Comparison of ENCODE assay signal across 9 cellular contexts in genomic region chr9:34992376-34992951, GRCh38. TPM values are rescaled to one million over a fixed set of nuclear protein-coding genes. Genes with fewer than 3 reads are reported as not detected.
DNase-seq lines count a peak whose midpoint lies in the region; ATAC-seq and TF ChIP-seq lines count a peak whose summit lies in the region.
"Had no signal": no experiment of that assay in that cellular context is flagged by ENCODE, and none has a peak within 500 bp of the region (broad histone marks: within the 10 kb centered on the region; RNA-seq: fewer than 3 reads in every experiment).

No MANE protein-coding gene starts in this region.

- peaks cover 0 to 17% of the 10 kb centered on the region in 2 donors for H3K36me3 ChIP-seq in gastroesophageal sphincter
- no peaks in the 10 kb centered on the region for H3K36me3 ChIP-seq in effector memory CD4-positive, alpha-beta T cell (ENCODE audit: control insufficient read depth, insufficient read depth, low read length)

- 40% methylated on average over 1 of the region's 16 CpGs; no CpG with 5 or more reads in 1 of the 2 donors for WGBS in gastroesophageal sphincter (ENCODE audit: low coverage in 1 of 2), 2 donors

- DNase-seq in Kasumi-1 (lab: John Stamatoyannopoulos, UW) = peak; percentile 22 to 33
- DNase-seq in activated T-cell treated with anti-CD3 and anti-CD28 coated beads, Interleukin-2, amount 50 U/mL, for 4 hours = peak; percentile 70
- peak; percentile 85 for DNase-seq in skeletal muscle cell (ENCODE audit: low read depth)
- DNase-seq in effector memory CD4-positive, alpha-beta T cell = no peak

- H3K4me1 Mint-ChIP-seq in activated T-cell treated with anti-CD3 and anti-CD28 coated beads, Interleukin-2, amount 50 U/mL, for 4 hours (ENCODE audit: low read depth) = peaks cover 55% of the 10 kb centered on the region

- peak; percentile 23 to 29 for ATAC-seq in activated T-cell treated with anti-CD3 and anti-CD28 coated beads, Interleukin-2, amount 50 U/mL, for 4 hours
- ATAC-seq in gastroesophageal sphincter (no peak), GM19455 (IDR thresholded peaks at IDR 0.05; ENCODE audit: unreplicated experiment) (no peak), HG02840 (IDR thresholded peaks at IDR 0.05; ENCODE audit: low FRiP score, unreplicated experiment) (no peak), HG03457 (IDR thresholded peaks at IDR 0.05; ENCODE audit: unreplicated experiment) (no peak)

- H3K4me3 Mint-ChIP-seq in activated T-cell treated with anti-CD3 and anti-CD28 coated beads, Interleukin-2, amount 50 U/mL, for 4 hours = no peak overlapping the region

- no peak for TF ChIP-seq EP300 in gastroesophageal sphincter (IDR thresholded peaks at IDR 0.05)

- H3K27ac ChIP-seq in gastroesophageal sphincter = peak overlapping the region in 3 of 4 donors; percentile 76 to 99 (median 96)
- no peak overlapping the region for H3K27ac ChIP-seq in effector memory CD4-positive, alpha-beta T cell (ENCODE audit: insufficient read depth, low read length, poor library complexity, severe bottlenecking)

- H3K27me3 Mint-ChIP-seq in activated T-cell treated with anti-CD3 and anti-CD28 coated beads, Interleukin-2, amount 50 U/mL, for 4 hours (ENCODE audit: low read depth) = no peaks in the 10 kb centered on the region

- no peaks in the 10 kb centered on the region for H3K9me3 Mint-ChIP-seq in activated T-cell treated with anti-CD3 and anti-CD28 coated beads, Interleukin-2, amount 50 U/mL, for 4 hours

- H3K9me3 ChIP-seq in gastroesophageal sphincter = no peaks in the 10 kb centered on the region
- H3K9me3 ChIP-seq in effector memory CD4-positive, alpha-beta T cell (ENCODE audit: control insufficient read depth, low read length) = no peaks in the 10 kb centered on the region

- no peak for TF ChIP-seq POLR2A in gastroesophageal sphincter (IDR thresholded peaks at IDR 0.05)

- H3K4me3 ChIP-seq in gastroesophageal sphincter (peak overlapping the region in 1 of 2 donors; percentile 96), skeletal muscle cell (ENCODE audit: low read depth, low read length) (no peak overlapping the region)
- no peak overlapping the region for H3K4me3 ChIP-seq in effector memory CD4-positive, alpha-beta T cell (ENCODE audit: insufficient read depth, low read depth, low read length, poor library complexity, severe bottlenecking)

- peaks cover 4% of the 10 kb centered on the region for H3K36me3 Mint-ChIP-seq in activated T-cell treated with anti-CD3 and anti-CD28 coated beads, Interleukin-2, amount 50 U/mL, for 4 hours (ENCODE audit: insufficient read depth)

- TF ChIP-seq CTCF in gastroesophageal sphincter (IDR thresholded peaks at IDR 0.05) = no peak

- peaks cover 10 to 35% (median 14%) of the 10 kb centered on the region in 3 donors for H3K4me1 ChIP-seq in gastroesophageal sphincter
- H3K4me1 ChIP-seq in effector memory CD4-positive, alpha-beta T cell (ENCODE audit: control insufficient read depth, insufficient read depth, low read length, poor library complexity, severe bottlenecking) = peaks cover 20% of the 10 kb centered on the region

- no peaks in the 10 kb centered on the region for H3K27me3 ChIP-seq in gastroesophageal sphincter
- H3K27me3 ChIP-seq in effector memory CD4-positive, alpha-beta T cell (replicated peaks; ENCODE audit: control insufficient read depth, insufficient read depth, low read length, poor library complexity, severe bottlenecking) = no peaks in the 10 kb centered on the region

RNA-seq across cellular contexts. Expression of gene DNAJB5, which starts 2.9 kb away (rescaled TPM):
- total RNA-seq in activated T-cell treated with anti-CD3 and anti-CD28 coated beads, Interleukin-2, amount 50 U/mL, for 4 hours = 1 to 10 TPM; 2.4 to 2.9 (median 2.7) TPM
- total RNA-seq in gastroesophageal sphincter = 100 to 1,000 TPM in 2 of 4 donors, 10 to 100 TPM in 2; 46.8 to 125 (median 96.8) TPM

RNA-seq across cellular contexts. Expression of gene PHF24, which starts 34.4 kb away (rescaled TPM):
- under 1 TPM in 2 of 3 donors, not detected in 1; 0.08 to 0.55 TPM for total RNA-seq in activated T-cell treated with anti-CD3 and anti-CD28 coated beads, Interleukin-2, amount 50 U/mL, for 4 hours
- total RNA-seq in gastroesophageal sphincter = under 1 TPM in 3 of 4 donors, not detected in 1; 0.30 to 0.81 (median 0.67) TPM
- total RNA-seq: T-helper 1 cell treated with Interleukin-12 subunit alpha and Interleukin-12 subunit beta and Interleukin-4 antibody, amounts not matched to agents 30 ng/mL and 1 ng/mL, for 36 hours had no signal

Comparison
In these comparisons a context has a peak if more than half of its experiments do, and no peak if none do; other contexts are left out.
1. DNase-seq: peak in Kasumi-1 (2 of 2), activated T-cell treated with anti-CD3 and anti-CD28 coated beads, Interleukin-2, amount 50 U/mL, for 4 hours (single experiment) and skeletal muscle cell (single experiment); none in effector memory CD4-positive, alpha-beta T cell (0 of 3).
2. ATAC-seq: peak in activated T-cell treated with anti-CD3 and anti-CD28 coated beads, Interleukin-2, amount 50 U/mL, for 4 hours (2 of 2); none in gastroesophageal sphincter (single experiment), GM19455 (single experiment), HG02840 (single experiment) and HG03457 (single experiment).
3. RNA of gene DNAJB5, which starts 2.9 kb away (total RNA-seq): 46.8 to 125 TPM in gastroesophageal sphincter; 2.4 to 2.9 TPM in activated T-cell treated with anti-CD3 and anti-CD28 coated beads, Interleukin-2, amount 50 U/mL, for 4 hours; every median in the first group is over 10 times any median in the second.